ENCODE assay signal across 1 cellular context in genomic region chr12:77746108-77746507, GRCh38.
TF ChIP-seq lines count a peak whose summit lies in the region.

No MANE protein-coding gene starts in this region.

TF ChIP-seq in SK-N-SH treated with all-trans-retinoic acid at 6 μM for 48 hours, 23 proteins besides CTCF, POLR2A, EP300 and RAD21 (continued from another document):
- TF ChIP-seq POU6F1 (CRISPR knock-in tag; IDR thresholded peaks at IDR 0.05; ENCODE audit: borderline replicate concordance, low read depth) = no peak
- TF ChIP-seq ZFP3 (CRISPR knock-in tag; IDR thresholded peaks at IDR 0.05) = no peak
- TF ChIP-seq ZNF8 (CRISPR knock-in tag; IDR thresholded peaks at IDR 0.05) = no peak
- TF ChIP-seq BACH2 (CRISPR knock-in tag; IDR thresholded peaks at IDR 0.05; ENCODE audit: borderline replicate concordance) = no peak
